ENCODE assay signal across 15 cellular contexts in genomic region chr12:739349-739748, GRCh38.
"Had no signal": no experiment of that assay in that cellular context is flagged by ENCODE, and none has a peak within 500 bp of the region (broad histone marks: within the 10 kb centered on the region; RNA-seq: fewer than 3 reads in every experiment).

No MANE protein-coding gene starts in this region.

- H3K4me3 ChIP-seq: lung, skin epidermis, spleen, thyroid gland had no signal

- H3K27me3 ChIP-seq: spleen, thyroid gland had no signal

- H3K4me1 ChIP-seq: thyroid gland had no signal

- H3K9ac ChIP-seq: parathyroid adenoma had no signal

- H3K36me3 ChIP-seq: spleen, thyroid gland had no signal

- H3K27ac ChIP-seq: parathyroid adenoma had no signal

- H3K9me3 ChIP-seq: spleen, thyroid gland had no signal

- ATAC-seq: left colon; natural killer cell treated with Interleukin-12 subunit alpha and Interleukin-12 subunit beta and Interleukin-15 and Interleukin-18, amount 100 ng/mL, for 72 hours; stimulated activated naive B cell treated with anti-CD40 and anti-IgM and Interleukin-4, amounts not matched to agents 10 μg/mL and 1 μg/mL and 100 μg/mL, for 72 hours had no signal

- H2AFZ ChIP-seq: parathyroid adenoma had no signal

- DNase-seq: caudate nucleus; cerebellar nuclear complex; cortex of kidney; foreskin fibroblast; glutamatergic neuron; kidney; left colon; spleen; stimulated activated naive B cell treated with anti-CD40 and anti-IgM and Interleukin-4, amounts not matched to agents 10 μg/mL and 1 μg/mL and 100 μg/mL, for 72 hours; thyroid gland; trophoblast cell had no signal
